1 cellular context compared by ENCODE assay signal in the genomic region with DNA sequence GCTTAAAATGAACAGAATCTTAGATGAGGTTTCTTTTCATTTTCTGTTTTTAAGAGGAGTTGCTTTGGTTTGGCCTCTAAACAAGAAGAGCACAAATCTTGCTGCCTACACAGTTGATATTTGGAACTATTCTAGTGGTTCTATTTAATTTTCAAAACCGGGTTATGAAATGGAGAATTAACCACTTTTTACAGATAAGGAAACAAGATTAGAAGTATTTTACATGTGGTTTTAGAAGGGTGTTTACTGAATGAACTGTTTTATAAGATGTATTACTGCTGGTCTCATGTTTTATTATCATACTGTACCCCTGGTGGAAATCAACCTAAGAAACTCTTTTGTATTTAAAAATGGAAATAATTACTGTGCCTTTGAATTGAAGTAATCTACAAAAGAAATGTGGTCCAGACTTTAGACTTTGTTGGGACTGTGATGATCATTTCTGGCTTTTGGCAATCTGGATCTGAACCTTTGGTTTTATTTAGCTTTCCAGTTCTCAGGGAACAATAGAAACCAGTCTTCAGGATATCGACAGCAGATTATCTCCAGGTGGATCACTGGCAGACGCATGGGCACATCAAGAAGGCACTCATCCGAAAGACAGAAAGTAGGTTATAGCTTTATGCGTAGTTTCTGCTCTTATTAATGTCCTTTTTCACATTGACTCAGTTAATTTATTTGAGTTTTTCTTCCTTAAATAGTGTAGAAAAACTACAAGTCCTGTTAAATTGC.
TF ChIP-seq lines count a peak whose summit lies in the region.

No MANE protein-coding gene starts in this region.

TF ChIP-seq in GM23338, 12 proteins besides CTCF, POLR2A, EP300 and RAD21 (continued from another document):
- TF ChIP-seq ZNF331 (CRISPR knock-in tag; IDR thresholded peaks at IDR 0.05; ENCODE audit: low read depth) (no peak), STAT1 (IDR thresholded peaks at IDR 0.05; ENCODE audit: unreplicated experiment) (no peak), ZNF114 (CRISPR knock-in tag; IDR thresholded peaks at IDR 0.05) (no peak), CREB1 (CRISPR knock-in tag; IDR thresholded peaks at IDR 0.05; ENCODE audit: low read depth) (no peak), EZH2 (IDR thresholded peaks at IDR 0.05; ENCODE audit: low read depth, unreplicated experiment) (no peak), POLR2AphosphoS5 (IDR thresholded peaks at IDR 0.05; ENCODE audit: low read depth) (no peak), JUNB (IDR thresholded peaks at IDR 0.05; ENCODE audit: unreplicated experiment) (no peak), NANOG (IDR thresholded peaks at IDR 0.05; ENCODE audit: borderline replicate concordance) (no peak)
- TF ChIP-seq, protein P1, sequence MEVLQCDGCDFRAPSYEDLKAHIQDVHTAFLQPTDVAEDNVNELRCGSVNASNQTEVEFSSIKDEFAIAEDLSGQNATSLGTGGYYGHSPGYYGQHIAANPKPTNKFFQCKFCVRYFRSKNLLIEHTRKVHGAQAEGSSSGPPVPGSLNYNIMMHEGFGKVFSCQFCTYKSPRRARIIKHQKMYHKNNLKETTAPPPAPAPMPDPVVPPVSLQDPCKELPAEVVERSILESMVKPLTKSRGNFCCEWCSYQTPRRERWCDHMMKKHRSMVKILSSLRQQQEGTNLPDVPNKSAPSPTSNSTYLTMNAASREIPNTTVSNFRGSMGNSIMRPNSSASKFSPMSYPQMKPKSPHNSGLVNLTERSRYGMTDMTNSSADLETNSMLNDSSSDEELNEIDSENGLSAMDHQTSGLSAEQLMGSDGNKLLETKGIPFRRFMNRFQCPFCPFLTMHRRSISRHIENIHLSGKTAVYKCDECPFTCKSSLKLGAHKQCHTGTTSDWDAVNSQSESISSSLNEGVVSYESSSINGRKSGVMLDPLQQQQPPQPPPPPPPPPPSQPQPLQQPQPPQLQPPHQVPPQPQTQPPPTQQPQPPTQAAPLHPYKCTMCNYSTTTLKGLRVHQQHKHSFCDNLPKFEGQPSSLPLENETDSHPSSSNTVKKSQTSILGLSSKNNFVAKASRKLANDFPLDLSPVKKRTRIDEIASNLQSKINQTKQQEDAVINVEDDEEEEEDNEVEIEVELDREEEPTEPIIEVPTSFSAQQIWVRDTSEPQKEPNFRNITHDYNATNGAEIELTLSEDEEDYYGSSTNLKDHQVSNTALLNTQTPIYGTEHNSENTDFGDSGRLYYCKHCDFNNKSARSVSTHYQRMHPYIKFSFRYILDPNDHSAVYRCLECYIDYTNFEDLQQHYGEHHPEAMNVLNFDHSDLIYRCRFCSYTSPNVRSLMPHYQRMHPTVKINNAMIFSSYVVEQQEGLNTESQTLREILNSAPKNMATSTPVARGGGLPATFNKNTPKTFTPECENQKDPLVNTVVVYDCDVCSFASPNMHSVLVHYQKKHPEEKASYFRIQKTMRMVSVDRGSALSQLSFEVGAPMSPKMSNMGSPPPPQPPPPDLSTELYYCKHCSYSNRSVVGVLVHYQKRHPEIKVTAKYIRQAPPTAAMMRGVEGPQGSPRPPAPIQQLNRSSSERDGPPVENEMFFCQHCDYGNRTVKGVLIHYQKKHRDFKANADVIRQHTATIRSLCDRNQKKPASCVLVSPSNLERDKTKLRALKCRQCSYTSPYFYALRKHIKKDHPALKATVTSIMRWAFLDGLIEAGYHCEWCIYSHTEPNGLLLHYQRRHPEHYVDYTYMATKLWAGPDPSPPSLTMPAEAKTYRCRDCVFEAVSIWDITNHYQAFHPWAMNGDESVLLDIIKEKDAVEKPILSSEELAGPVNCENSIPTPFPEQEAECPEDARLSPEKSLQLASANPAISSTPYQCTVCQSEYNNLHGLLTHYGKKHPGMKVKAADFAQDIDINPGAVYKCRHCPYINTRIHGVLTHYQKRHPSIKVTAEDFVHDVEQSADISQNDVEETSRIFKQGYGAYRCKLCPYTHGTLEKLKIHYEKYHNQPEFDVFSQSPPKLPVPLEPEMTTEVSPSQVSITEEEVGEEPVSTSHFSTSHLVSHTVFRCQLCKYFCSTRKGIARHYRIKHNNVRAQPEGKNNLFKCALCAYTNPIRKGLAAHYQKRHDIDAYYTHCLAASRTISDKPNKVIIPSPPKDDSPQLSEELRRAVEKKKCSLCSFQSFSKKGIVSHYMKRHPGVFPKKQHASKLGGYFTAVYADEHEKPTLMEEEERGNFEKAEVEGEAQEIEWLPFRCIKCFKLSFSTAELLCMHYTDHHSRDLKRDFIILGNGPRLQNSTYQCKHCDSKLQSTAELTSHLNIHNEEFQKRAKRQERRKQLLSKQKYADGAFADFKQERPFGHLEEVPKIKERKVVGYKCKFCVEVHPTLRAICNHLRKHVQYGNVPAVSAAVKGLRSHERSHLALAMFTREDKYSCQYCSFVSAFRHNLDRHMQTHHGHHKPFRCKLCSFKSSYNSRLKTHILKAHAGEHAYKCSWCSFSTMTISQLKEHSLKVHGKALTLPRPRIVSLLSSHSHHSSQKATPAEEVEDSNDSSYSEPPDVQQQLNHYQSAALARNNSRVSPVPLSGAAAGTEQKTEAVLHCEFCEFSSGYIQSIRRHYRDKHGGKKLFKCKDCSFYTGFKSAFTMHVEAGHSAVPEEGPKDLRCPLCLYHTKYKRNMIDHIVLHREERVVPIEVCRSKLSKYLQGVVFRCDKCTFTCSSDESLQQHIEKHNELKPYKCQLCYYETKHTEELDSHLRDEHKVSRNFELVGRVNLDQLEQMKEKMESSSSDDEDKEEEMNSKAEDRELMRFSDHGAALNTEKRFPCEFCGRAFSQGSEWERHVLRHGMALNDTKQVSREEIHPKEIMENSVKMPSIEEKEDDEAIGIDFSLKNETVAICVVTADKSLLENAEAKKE (CRISPR knock-in tag; IDR thresholded peaks at IDR 0.05) = no peak
